In genomic region chr3:46585799-46586693, GRCh38 we compare ENCODE assay signal across 25 cellular contexts. TPM values are rescaled to one million over a fixed set of nuclear protein-coding genes. Genes with fewer than 3 reads are reported as not detected.
DNase-seq lines count a peak whose midpoint lies in the region; ATAC-seq, FAIRE-seq and TF ChIP-seq lines count a peak whose summit lies in the region.
"Had no signal": no experiment of that assay in that cellular context is flagged by ENCODE, and none has a peak within 500 bp of the region (broad histone marks: within the 10 kb centered on the region; RNA-seq: fewer than 3 reads in every experiment).

No MANE protein-coding gene starts in this region.

- H2BK120ac ChIP-seq in H1 (replicated peaks; ENCODE audit: low read depth, low read length) = no peak overlapping the region

- no peak overlapping the region for H2BK12ac ChIP-seq in H1 (ENCODE audit: low read depth, low read length)

- TF ChIP-seq EP300 in H1 (IDR thresholded peaks at IDR 0.05; ENCODE audit: borderline replicate concordance in 1 of 2, low read depth in 2 of 2, low read length in 2 of 2) (no peak), sigmoid colon (IDR thresholded peaks at IDR 0.05) (no peak)

- 76% methylated on average over 5 of the region's 5 CpGs; no CpG with 5 or more reads in 1 of the 2 experiments for WGBS in H1 (ENCODE audit: extremely low coverage in 1 of 2, insufficient coverage in 1 of 2, insufficient read length in 1 of 2, insufficient replicate concordance in 2 of 2, low coverage in 1 of 2, low lambda C conversion rate in 2 of 2, missing lambda C conversion rate in 1 of 2), 2 experiments
- 52% methylated on average over 5 of the region's 5 CpGs for WGBS in right lobe of liver (ENCODE audit: insufficient coverage, low coverage, low lambda C conversion rate, missing lambda C conversion rate)
- WGBS in sigmoid colon, 2 donors = 33 to 73% methylated on average over 5 of the region's 5 CpGs

- H3K27me3 ChIP-seq in right atrium auricular region (no peaks in the 10 kb centered on the region), H1 (replicated peaks in 1 of 4; ENCODE audit: control insufficient read depth in 3 of 4, extremely low read depth in 1 of 4, insufficient read depth in 3 of 4, low read length in 3 of 4) (no peaks in the 10 kb centered on the region), right lobe of liver (no peaks in the 10 kb centered on the region), upper lobe of right lung (no peaks in the 10 kb centered on the region), sigmoid colon (no peaks in the 10 kb centered on the region)
- H3K27me3 ChIP-seq: foreskin keratinocyte, spleen, vagina had no signal

- H2BK5ac ChIP-seq in H1 (ENCODE audit: low read depth, low read length) = no peak overlapping the region

- DNase-seq in right atrium auricular region (ENCODE audit: low spot score) (peak; percentile 36), Right ventricle myocardium inferior (ENCODE audit: missing footprints) (no peak), H1 (ENCODE audit: low read depth in 1 of 2, low spot score in 2 of 2) (no peak), right lobe of liver (no peak), upper lobe of right lung (no peak), posterior vena cava (ENCODE audit: low spot score) (no peak), sigmoid colon (no peak)
- DNase-seq in stimulated activated CD8-positive, alpha-beta memory T cell treated with anti-CD3 and anti-CD28 coated beads, Interleukin-4, amount 100 ng/mL, for 48 hours = no peak
- DNase-seq: activated CD4-positive, alpha-beta memory T cell treated with anti-CD3 and anti-CD28 coated beads for 36 hours; activated CD4-positive, CD25-positive, alpha-beta regulatory T cell; dorsolateral prefrontal cortex; foreskin keratinocyte; GDM1; naive thymus-derived CD8-positive, alpha-beta T cell; NCI-H187 treated with DMSO at 0.1 percent for 48 hours; NK-92 treated with Interleukin-12 subunit alpha and Interleukin-12 subunit beta, amount 100 ng/mL, for 24 hours; psoas muscle; spleen; T-helper 9 cell had no signal

- H2AFZ ChIP-seq in H1 (ENCODE audit: low read length) = no peak overlapping the region

- H3K4ac ChIP-seq in H1 (replicated peaks; ENCODE audit: insufficient read length, low read depth, low read length) = no peak overlapping the region

- H3K27ac ChIP-seq in right atrium auricular region = no peak overlapping the region
- H3K27ac ChIP-seq in H1 (ENCODE audit: low read depth, low read length) = no peak overlapping the region
- H3K27ac ChIP-seq in right lobe of liver = peak overlapping the region; percentile 64 to 90 (median 68)
- no peak overlapping the region for H3K27ac ChIP-seq in upper lobe of right lung
- no peak overlapping the region for H3K27ac ChIP-seq in sigmoid colon
- H3K27ac ChIP-seq: dorsolateral prefrontal cortex, foreskin keratinocyte, psoas muscle, spleen, vagina had no signal

- no peak for TF ChIP-seq RAD21 in H1 (IDR thresholded peaks at IDR 0.05 in 1 of 2, conservative IDR thresholded peaks at IDR 0.05 in 1 of 2; ENCODE audit: low read depth in 2 of 2, low read length in 2 of 2)

- POLR2A ChIA-PET in H1 (lab: Charles Lee; ENCODE audit: partially characterized antibody) = interaction anchor here (0.6 to 9.2 kb wide), 38 partner anchors 7 to 137 kb away, joined by 3 to 213 read pairs (median 6); partner anchors contain the start of genes FAM240A, LRRC2 and RTP3

- no peak overlapping the region for H3K23ac ChIP-seq in H1 (ENCODE audit: insufficient read length)

- no peak overlapping the region for H3K9ac ChIP-seq in H1 (replicated peaks in 1 of 4; ENCODE audit: extremely low read depth in 1 of 4, low read depth in 3 of 4, low read length in 3 of 4)

- TF ChIP-seq POLR2A in H1 (IDR thresholded peaks at IDR 0.05; ENCODE audit: control extremely low read depth in 1 of 2, low read depth in 2 of 2, low read length in 2 of 2) (peak in 1 of 2 experiments; percentile 46; a peak in 1 of 3 replicates), right lobe of liver (IDR thresholded peaks at IDR 0.05) (no peak), sigmoid colon (IDR thresholded peaks at IDR 0.05) (no peak)

- H2BK20ac ChIP-seq in H1 (ENCODE audit: low read length) = no peak overlapping the region

- H3K9me3 ChIP-seq in right atrium auricular region = no peaks in the 10 kb centered on the region
- H3K9me3 ChIP-seq in H1 (ENCODE audit: insufficient read depth in 2 of 2, low read depth in 1 of 2, low read length in 1 of 2) = peaks cover 29 to 34% of the 10 kb centered on the region in 2 experiments
- no peaks in the 10 kb centered on the region for H3K9me3 ChIP-seq in right lobe of liver
- H3K9me3 ChIP-seq in upper lobe of right lung = no peaks in the 10 kb centered on the region
- no peaks in the 10 kb centered on the region for H3K9me3 ChIP-seq in sigmoid colon
- H3K9me3 ChIP-seq: psoas muscle, vagina had no signal

- TF ChIP-seq CTCF in right atrium auricular region (IDR thresholded peaks at IDR 0.05) (no peak), H1 (IDR thresholded peaks at IDR 0.05; ENCODE audit: control extremely low read depth in 1 of 3, insufficient read depth in 1 of 3, low read depth in 1 of 3, low read length in 3 of 3) (no peak), right lobe of liver (IDR thresholded peaks at IDR 0.05) (no peak), upper lobe of right lung (IDR thresholded peaks at IDR 0.05) (no peak), sigmoid colon (IDR thresholded peaks at IDR 0.05) (no peak)

- H3K56ac ChIP-seq in H1 (replicated peaks; ENCODE audit: insufficient read length, low read depth, low read length) = no peak overlapping the region

- H3K36me3 ChIP-seq in right atrium auricular region (no peaks in the 10 kb centered on the region), H1 (ENCODE audit: control insufficient read depth in 2 of 4, insufficient read depth in 4 of 4, low read length in 3 of 4) (peaks cover 11 to 49% (median 34%) of the 10 kb centered on the region in 4 experiments; a peak in 7 of 8 replicates), right lobe of liver (no peaks in the 10 kb centered on the region), upper lobe of right lung (no peaks in the 10 kb centered on the region), sigmoid colon (no peaks in the 10 kb centered on the region)
- H3K36me3 ChIP-seq: spleen, vagina had no signal

- H3K4me1 ChIP-seq in right atrium auricular region = no peaks in the 10 kb centered on the region
- H3K4me1 ChIP-seq in H1 (replicated peaks in 1 of 4; ENCODE audit: control insufficient read depth in 3 of 4, insufficient read depth in 4 of 4, low read length in 3 of 4) = peaks cover 0 to under 1% (median 0%) of the 10 kb centered on the region in 4 experiments; a peak in 1 of 7 replicates
- peaks cover 0 to 45% (median 16%) of the 10 kb centered on the region in 4 donors for H3K4me1 ChIP-seq in right lobe of liver
- H3K4me1 ChIP-seq in upper lobe of right lung = no peaks in the 10 kb centered on the region
- no peaks in the 10 kb centered on the region for H3K4me1 ChIP-seq in sigmoid colon
- H3K4me1 ChIP-seq: foreskin keratinocyte, psoas muscle, spleen, vagina had no signal

- ATAC-seq in Right ventricle myocardium inferior = no peak
- peak; percentile 84 to 89 (median 87) for ATAC-seq in right lobe of liver
- peak; percentile 51 for ATAC-seq in upper lobe of right lung
- ATAC-seq: foreskin keratinocyte; naive thymus-derived CD8-positive, alpha-beta T cell; psoas muscle; SK-N-SH treated with all-trans-retinoic acid at 6 μM for 48 hours had no signal

- H4K20me1 ChIP-seq in H1 (replicated peaks in 1 of 2; ENCODE audit: control insufficient read depth in 1 of 2, insufficient read depth in 2 of 2, low read length in 2 of 2) = peaks cover 0 to 3% of the 10 kb centered on the region in 2 experiments

- H2BK15ac ChIP-seq in H1 (ENCODE audit: low read length) = no peak overlapping the region

- no peak overlapping the region for H4K91ac ChIP-seq in H1 (replicated peaks; ENCODE audit: insufficient read length, low read length)

- H4K8ac ChIP-seq in H1 (ENCODE audit: extremely low read depth, insufficient read depth, low read length) = no peak overlapping the region

- H3K79me2 ChIP-seq in H1 (ENCODE audit: control insufficient read depth in 1 of 2, insufficient read depth in 2 of 2, low read length in 2 of 2) = peaks cover 0 to 1% of the 10 kb centered on the region in 2 experiments; a peak in 2 of 4 replicates

- H2AK5ac ChIP-seq in H1 (ENCODE audit: low read depth, low read length) = no peak overlapping the region

- no peak for FAIRE-seq in H1 (lab: Jason Lieb, UNC)

- CTCF ChIA-PET in H1 (lab: Charles Lee; ENCODE audit: partially characterized antibody) = interaction anchor here (1.0 to 6.4 kb wide), 20 partner anchors 8 to 106 kb away, joined by 3 to 35 read pairs (median 4); partner anchors contain the start of genes LRRC2 and RTP3

- H3K14ac ChIP-seq in H1 (ENCODE audit: insufficient read length) = no peak overlapping the region

- no peaks in the 10 kb centered on the region for H3K23me2 ChIP-seq in H1 (ENCODE audit: low read depth, low read length)

- intact Hi-C loops in Right ventricle myocardium inferior (cut with DNase I) = no loop called here
- intact Hi-C loops in right lobe of liver (cut with DNase I) = no loop called here
- intact Hi-C loops in upper lobe of right lung (cut with DNase I) = no loop called here
- intact Hi-C loops in posterior vena cava (cut with DNase I) = no loop called here
- intact Hi-C loops in sigmoid colon (cut with DNase I) = no loop called here

- H3K18ac ChIP-seq in H1 (ENCODE audit: extremely low read depth, low read length) = no peak overlapping the region

- H4K5ac ChIP-seq in H1 (ENCODE audit: insufficient read length, low read depth, low read length) = no peak overlapping the region

- no peaks in the 10 kb centered on the region for H3K79me1 ChIP-seq in H1 (ENCODE audit: low read depth, low read length)

- no peak overlapping the region for H3K4me2 ChIP-seq in H1 (ENCODE audit: insufficient read depth in 1 of 2, low read depth in 2 of 2, low read length in 2 of 2)

- H3K4me3 ChIP-seq in right atrium auricular region = no peak overlapping the region
- H3K4me3 ChIP-seq in H1 (ENCODE audit: extremely low read depth in 1 of 4, insufficient read depth in 2 of 4, low read depth in 3 of 4, low read length in 4 of 4) = no peak overlapping the region
- no peak overlapping the region for H3K4me3 ChIP-seq in right lobe of liver
- H3K4me3 ChIP-seq in upper lobe of right lung = no peak overlapping the region
- no peak overlapping the region for H3K4me3 ChIP-seq in sigmoid colon
- H3K4me3 ChIP-seq: dorsolateral prefrontal cortex, psoas muscle, spleen, vagina had no signal

RNA-seq across cellular contexts. Expression of gene LRRC2, which starts 19.9 kb away (rescaled TPM):
- total RNA-seq in right atrium auricular region = 10 to 100 TPM in 1 of 2 donors, 1 to 10 TPM in 1; 7.0 to 29.7 TPM
- total RNA-seq in Right ventricle myocardium inferior = 110 TPM
- 6.4 and 7.3 TPM in 2 replicates for total RNA-seq in H1 (2021; fragmentation: NEBNext Ultra II Directional; extraction: Animal tissue kit (Norgen Biotek cat#: 25700))
- polyA plus RNA-seq in H1 (2011; rRNA removed) = 1.2 and 1.4 TPM in 2 replicates
- polyA plus RNA-seq in H1 (2011; cell fraction: cytosol; rRNA removed) = 2.8 TPM
- polyA plus RNA-seq in H1 (2011; cell fraction: nucleus; rRNA removed) = 2.9 TPM
- polyA plus RNA-seq in H1 (2012, experiment 1 of 2) = 2.8 to 3.4 TPM (median 3.1 TPM) in 4 replicates
- 0.24 TPM for polyA plus RNA-seq in H1 (2012, experiment 2 of 2)
- polyA plus RNA-seq in H1 (2013, experiment 1 of 2) = 3.9 TPM
- 3.5 TPM for polyA plus RNA-seq in H1 (2013, experiment 2 of 2)
- 3.5 and 4.9 TPM in 2 replicates for polyA minus RNA-seq in H1 (2011; rRNA and poly(A)+ RNA removed)
- 1.9 TPM for polyA minus RNA-seq in H1 (2011; cell fraction: cytosol; rRNA and poly(A)+ RNA removed)
- 7.9 TPM for polyA minus RNA-seq in H1 (2011; cell fraction: nucleus; rRNA and poly(A)+ RNA removed)
- 1 to 10 TPM; 4.3 to 8.9 (median 6.1) TPM for total RNA-seq in right lobe of liver
- 2.9 TPM for total RNA-seq in upper lobe of right lung
- 1 to 10 TPM; 1.9 to 5.7 TPM for total RNA-seq in posterior vena cava
- total RNA-seq in sigmoid colon = 10 to 100 TPM in 1 of 4 donors, 1 to 10 TPM in 3; 3.6 to 11.1 (median 5.8) TPM
- polyA plus RNA-seq in sigmoid colon = 1 to 10 TPM in 1 of 3 donors, under 1 TPM in 2; 0.46 to 2.4 (median 0.69) TPM
- total RNA-seq: A172; activated CD4-positive, alpha-beta memory T cell treated with anti-CD3 and anti-CD28 coated beads for 36 hours had no signal
- polyA plus RNA-seq: naive thymus-derived CD8-positive, alpha-beta T cell had no signal

RNA-seq across cellular contexts. Expression of gene FAM240A, which starts 26.3 kb away (rescaled TPM):
- total RNA-seq in right atrium auricular region (not detected), Right ventricle myocardium inferior (not detected), right lobe of liver (not detected), upper lobe of right lung (not detected), posterior vena cava (under 1 TPM in 1 of 2 donors, not detected in 1; 0.28 TPM), sigmoid colon (not detected)
- 0.17 TPM in 1 of 2 replicates, not detected in the other for total RNA-seq in H1 (2021; fragmentation: NEBNext Ultra II Directional; extraction: Animal tissue kit (Norgen Biotek cat#: 25700))
- polyA plus RNA-seq in H1 (2011; rRNA removed) (0.06 and 0.08 TPM in 2 replicates), sigmoid colon (not detected)
- 0.12 TPM for polyA plus RNA-seq in H1 (2011; cell fraction: cytosol; rRNA removed)
- polyA plus RNA-seq in H1 (2011; cell fraction: nucleus; rRNA removed) = not detected
- 0.16 to 0.32 TPM (median 0.16 TPM) in 3 of 4 replicates, not detected in the other for polyA plus RNA-seq in H1 (2012, experiment 1 of 2)
- not detected for polyA plus RNA-seq in H1 (2012, experiment 2 of 2)
- 0.08 TPM for polyA plus RNA-seq in H1 (2013, experiment 1 of 2)
- 0.11 TPM for polyA plus RNA-seq in H1 (2013, experiment 2 of 2)
- polyA minus RNA-seq in H1 (2011; rRNA and poly(A)+ RNA removed) = not detected in 2 replicates
- polyA minus RNA-seq in H1 (2011; cell fraction: cytosol; rRNA and poly(A)+ RNA removed) = not detected
- polyA minus RNA-seq in H1 (2011; cell fraction: nucleus; rRNA and poly(A)+ RNA removed) = not detected
- total RNA-seq: A172; activated CD4-positive, alpha-beta memory T cell treated with anti-CD3 and anti-CD28 coated beads for 36 hours; foreskin keratinocyte; naive thymus-derived CD8-positive, alpha-beta T cell; RPMI7951; spleen; subcutaneous adipose tissue; vagina had no signal
- polyA plus RNA-seq: BJ; foreskin keratinocyte; naive thymus-derived CD8-positive, alpha-beta T cell had no signal

Comparison
In these comparisons a context has a peak if more than half of its experiments do, and no peak if none do; other contexts are left out.
1. H3K27ac ChIP-seq: peak in right lobe of liver (3 of 3); none in right atrium auricular region (0 of 2), H1 (single experiment), upper lobe of right lung (single experiment) and sigmoid colon (0 of 4).